In genomic region chr15:45201557-45202246, GRCh38 we compare ENCODE assay signal across 1 cellular context.
TF ChIP-seq lines count a peak whose summit lies in the region.

No MANE protein-coding gene starts in this region.

TF ChIP-seq in WTC11, 78 proteins besides CTCF, POLR2A, EP300 and RAD21 (continued from another document):
- TF ChIP-seq ZSCAN18 (CRISPR knock-in tag; IDR thresholded peaks at IDR 0.05) (no peak), SP1 (CRISPR knock-in tag; conservative IDR thresholded peaks at IDR 0.05) (no peak), ZNF671 (CRISPR knock-in tag; IDR thresholded peaks at IDR 0.05) (no peak), IRF2 (CRISPR knock-in tag; IDR thresholded peaks at IDR 0.05; ENCODE audit: borderline replicate concordance, low read depth) (no peak), ZNF416 (CRISPR knock-in tag; IDR thresholded peaks at IDR 0.05) (no peak), ZNF263 (CRISPR knock-in tag; IDR thresholded peaks at IDR 0.05; ENCODE audit: low read depth) (no peak), EMX1 (CRISPR knock-in tag; IDR thresholded peaks at IDR 0.05) (no peak), NFYB (CRISPR knock-in tag; conservative IDR thresholded peaks at IDR 0.05; ENCODE audit: low read depth) (no peak)
- TF ChIP-seq, protein P1, sequence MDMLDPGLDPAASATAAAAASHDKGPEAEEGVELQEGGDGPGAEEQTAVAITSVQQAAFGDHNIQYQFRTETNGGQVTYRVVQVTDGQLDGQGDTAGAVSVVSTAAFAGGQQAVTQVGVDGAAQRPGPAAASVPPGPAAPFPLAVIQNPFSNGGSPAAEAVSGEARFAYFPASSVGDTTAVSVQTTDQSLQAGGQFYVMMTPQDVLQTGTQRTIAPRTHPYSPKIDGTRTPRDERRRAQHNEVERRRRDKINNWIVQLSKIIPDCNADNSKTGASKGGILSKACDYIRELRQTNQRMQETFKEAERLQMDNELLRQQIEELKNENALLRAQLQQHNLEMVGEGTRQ (CRISPR knock-in tag; IDR thresholded peaks at IDR 0.05), result no peak
- TF ChIP-seq, protein P2, sequence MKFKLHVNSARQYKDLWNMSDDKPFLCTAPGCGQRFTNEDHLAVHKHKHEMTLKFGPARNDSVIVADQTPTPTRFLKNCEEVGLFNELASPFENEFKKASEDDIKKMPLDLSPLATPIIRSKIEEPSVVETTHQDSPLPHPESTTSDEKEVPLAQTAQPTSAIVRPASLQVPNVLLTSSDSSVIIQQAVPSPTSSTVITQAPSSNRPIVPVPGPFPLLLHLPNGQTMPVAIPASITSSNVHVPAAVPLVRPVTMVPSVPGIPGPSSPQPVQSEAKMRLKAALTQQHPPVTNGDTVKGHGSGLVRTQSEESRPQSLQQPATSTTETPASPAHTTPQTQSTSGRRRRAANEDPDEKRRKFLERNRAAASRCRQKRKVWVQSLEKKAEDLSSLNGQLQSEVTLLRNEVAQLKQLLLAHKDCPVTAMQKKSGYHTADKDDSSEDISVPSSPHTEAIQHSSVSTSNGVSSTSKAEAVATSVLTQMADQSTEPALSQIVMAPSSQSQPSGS (CRISPR knock-in tag; IDR thresholded peaks at IDR 0.05; ENCODE audit: borderline replicate concordance, low read depth), result no peak
- TF ChIP-seq, protein P3, sequence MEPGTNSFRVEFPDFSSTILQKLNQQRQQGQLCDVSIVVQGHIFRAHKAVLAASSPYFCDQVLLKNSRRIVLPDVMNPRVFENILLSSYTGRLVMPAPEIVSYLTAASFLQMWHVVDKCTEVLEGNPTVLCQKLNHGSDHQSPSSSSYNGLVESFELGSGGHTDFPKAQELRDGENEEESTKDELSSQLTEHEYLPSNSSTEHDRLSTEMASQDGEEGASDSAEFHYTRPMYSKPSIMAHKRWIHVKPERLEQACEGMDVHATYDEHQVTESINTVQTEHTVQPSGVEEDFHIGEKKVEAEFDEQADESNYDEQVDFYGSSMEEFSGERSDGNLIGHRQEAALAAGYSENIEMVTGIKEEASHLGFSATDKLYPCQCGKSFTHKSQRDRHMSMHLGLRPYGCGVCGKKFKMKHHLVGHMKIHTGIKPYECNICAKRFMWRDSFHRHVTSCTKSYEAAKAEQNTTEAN (CRISPR knock-in tag; IDR thresholded peaks at IDR 0.05), result no peak
